In the genomic region with DNA sequence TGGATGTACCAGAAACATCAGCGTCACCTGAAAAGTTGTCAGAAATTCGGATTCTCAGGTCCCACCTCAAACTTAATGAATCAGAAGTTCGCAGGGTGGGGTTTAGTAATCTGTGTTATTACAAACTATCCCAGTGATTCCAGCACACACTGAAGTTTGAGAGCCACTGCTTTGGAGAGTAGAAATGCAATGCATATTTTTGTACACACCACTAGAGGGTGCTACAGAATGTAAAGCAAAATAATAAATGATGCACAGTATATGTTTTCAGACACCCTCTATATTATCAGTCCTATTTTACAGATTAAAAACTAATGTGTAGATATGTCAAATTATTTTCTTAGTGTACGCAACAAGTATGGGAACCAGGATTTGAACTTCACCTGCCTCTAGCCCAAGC, we compare ENCODE assay signal across 7 cellular contexts.
DNase-seq lines count a peak whose midpoint lies in the region; ATAC-seq, FAIRE-seq and TF ChIP-seq lines count a peak whose summit lies in the region.

No MANE protein-coding gene starts in this region.

- H3K27ac ChIP-seq in iPS-20b (ENCODE audit: low read length) (no peak overlapping the region), tibial artery (peak overlapping the region; percentile 93 to 97)

- H3K4me3 ChIP-seq in GM06990 (replicated peaks; ENCODE audit: low read depth, low read length) (no peak overlapping the region), iPS-20b (ENCODE audit: low read length) (no peak overlapping the region), tibial artery (no peak overlapping the region)

- FAIRE-seq in TTC549 (lab: Jason Lieb, UNC): peak; percentile 71

- DNase-seq in GM06990 (ENCODE audit: extremely low read depth, insufficient read length) (peak; percentile 14), NCI-H1092 (lab: John Stamatoyannopoulos, UW) (peak; percentile 12), tibial artery (no peak)

- peak overlapping the region; percentile 13; the same call in 1 of the 2 replicates for H3K9ac ChIP-seq in iPS-20b (ENCODE audit: low read depth, low read length)

- ATAC-seq in GM19328 (IDR thresholded peaks at IDR 0.05; ENCODE audit: unreplicated experiment) (no peak), HG02642 (IDR thresholded peaks at IDR 0.05; ENCODE audit: poor library complexity, unreplicated experiment) (no peak)

- TF ChIP-seq CTCF in GM06990 (IDR thresholded peaks at IDR 0.05; ENCODE audit: insufficient read depth, low read length, poor library complexity, severe bottlenecking) (peak; percentile 60), tibial artery (IDR thresholded peaks at IDR 0.05) (peak; percentile 49 to 50)

- H3K27me3 ChIP-seq in GM06990 (replicated peaks; ENCODE audit: control insufficient read depth, insufficient read depth, low read length) (no peaks in the 10 kb centered on the region), iPS-20b (ENCODE audit: insufficient read depth, low read length) (no peaks in the 10 kb centered on the region), tibial artery (no peaks in the 10 kb centered on the region)

- peaks cover 4% of the 10 kb centered on the region; the same call in 1 of the 2 replicates for H3K4me1 ChIP-seq in iPS-20b (ENCODE audit: insufficient read depth, low read length)
- peaks cover 0 to 13% (median 1%) of the 10 kb centered on the region in 4 donors for H3K4me1 ChIP-seq in tibial artery

- intact Hi-C loops in tibial artery (cut with DNase I; ENCODE audit: low total_unique reads): loop anchor here (5.0 kb wide), 2 partner anchors 147 to 1092 kb away; a partner anchor contains a TSS

- H3K9me3 ChIP-seq in iPS-20b (ENCODE audit: insufficient read depth, low read depth, low read length): no peaks in the 10 kb centered on the region
- H3K9me3 ChIP-seq in tibial artery: no peaks in the 10 kb centered on the region

- no peaks in the 10 kb centered on the region; the same call in 1 of the 2 replicates for H3K36me3 ChIP-seq in GM06990 (ENCODE audit: control insufficient read depth, insufficient read depth, low read length)
- peaks cover 13% of the 10 kb centered on the region for H3K36me3 ChIP-seq in iPS-20b (ENCODE audit: insufficient read depth, low read depth, low read length)
- H3K36me3 ChIP-seq in tibial artery: peaks cover 0 to 6% (median under 1%) of the 10 kb centered on the region in 3 donors

Comparison
In these comparisons a context has a peak if more than half of its experiments do, and no peak if none do; other contexts are left out.
1. DNase-seq: peak in GM06990 (single experiment) and NCI-H1092 (single experiment); none in tibial artery (0 of 2).